In the genomic region with DNA sequence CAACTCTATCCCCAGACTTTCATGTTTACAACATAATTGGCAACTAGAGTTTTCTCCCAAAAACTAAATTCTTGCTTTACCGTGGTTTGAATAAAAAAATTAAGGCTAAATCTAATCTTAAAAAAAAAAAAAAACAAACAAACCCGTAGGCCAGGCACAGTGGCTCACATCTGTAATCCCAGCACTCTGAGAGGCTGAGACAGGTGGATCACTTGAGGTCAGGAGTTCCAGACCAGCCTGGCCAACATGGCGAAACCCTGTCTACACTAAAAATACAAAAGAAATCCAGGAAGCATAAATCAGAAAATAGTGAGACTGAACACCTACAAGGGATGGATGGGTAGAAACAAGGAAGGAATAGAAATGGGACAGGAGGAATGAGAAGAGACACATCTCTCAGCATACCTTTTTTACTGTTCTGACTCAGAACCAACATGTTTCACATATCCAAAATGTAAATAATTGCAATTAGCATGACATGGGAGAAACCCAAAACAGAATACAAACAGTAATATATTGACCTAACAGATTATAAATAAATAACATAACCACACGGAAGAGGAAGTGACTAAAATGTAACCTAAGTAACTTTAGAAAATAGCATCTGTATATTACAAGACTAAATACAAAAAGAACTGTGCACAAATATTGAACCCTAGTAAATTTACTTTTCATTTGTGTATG, we compare ENCODE assay signal across 12 cellular contexts. TPM values are rescaled to one million over a fixed set of nuclear protein-coding genes. Genes with fewer than 3 reads are reported as not detected.
DNase-seq lines count a peak whose midpoint lies in the region; ATAC-seq and TF ChIP-seq lines count a peak whose summit lies in the region.
"Had no signal": no experiment of that assay in that cellular context is flagged by ENCODE, and none has a peak within 500 bp of the region (broad histone marks: within the 10 kb centered on the region; RNA-seq: fewer than 3 reads in every experiment).

No MANE protein-coding gene starts in this region.

- no peaks in the 10 kb centered on the region for H3K9me3 Mint-ChIP-seq in stimulated activated naive CD8-positive, alpha-beta T cell treated with anti-CD3 and anti-CD28 coated beads, Interleukin-15, Interleukin-2, amounts not matched to agents 100 ng/mL and 50 ng/mL, for 24 hours
- H3K9me3 Mint-ChIP-seq: activated CD4-positive, alpha-beta T cell treated with anti-CD3 and anti-CD28 coated beads, Interleukin-2, amount 10 ng/mL, durations not matched to agents 24 days and 14 days had no signal

- WGBS in lower leg skin, 2 donors = 83 to 93% methylated on average over 4 of the region's 4 CpGs

- H3K36me3 Mint-ChIP-seq in stimulated activated naive CD8-positive, alpha-beta T cell treated with anti-CD3 and anti-CD28 coated beads, Interleukin-15, Interleukin-2, amounts not matched to agents 100 ng/mL and 50 ng/mL, for 24 hours (ENCODE audit: low read depth) = peaks cover 4% of the 10 kb centered on the region

- peaks cover 99% of the 10 kb centered on the region for H3K4me1 Mint-ChIP-seq in stimulated activated naive CD8-positive, alpha-beta T cell treated with anti-CD3 and anti-CD28 coated beads, Interleukin-15, Interleukin-2, amounts not matched to agents 100 ng/mL and 50 ng/mL, for 24 hours (ENCODE audit: low read depth)

- peak overlapping the region; percentile 8 for H3K27ac Mint-ChIP-seq in stimulated activated naive CD8-positive, alpha-beta T cell treated with anti-CD3 and anti-CD28 coated beads, Interleukin-15, Interleukin-2, amounts not matched to agents 100 ng/mL and 50 ng/mL, for 24 hours
- H3K27ac Mint-ChIP-seq: activated CD4-positive, alpha-beta T cell treated with anti-CD3 and anti-CD28 coated beads, Interleukin-2, amount 10 ng/mL, durations not matched to agents 24 days and 14 days had no signal

- no peak overlapping the region for H3K27ac ChIP-seq in substantia nigra (ENCODE audit: low read depth, low read length, poor library complexity, severe bottlenecking)

- TF ChIP-seq POLR2A in lower leg skin (IDR thresholded peaks at IDR 0.05) = no peak

- H3K27me3 Mint-ChIP-seq in stimulated activated naive CD8-positive, alpha-beta T cell treated with anti-CD3 and anti-CD28 coated beads, Interleukin-15, Interleukin-2, amounts not matched to agents 100 ng/mL and 50 ng/mL, for 24 hours = no peaks in the 10 kb centered on the region
- H3K27me3 Mint-ChIP-seq: activated CD4-positive, alpha-beta T cell treated with anti-CD3 and anti-CD28 coated beads, Interleukin-2, amount 10 ng/mL, durations not matched to agents 24 days and 14 days had no signal

- H3K4me3 ChIP-seq in lower leg skin (ENCODE audit: low read depth, poor library complexity, severe bottlenecking) = no peak overlapping the region

- ATAC-seq in stimulated activated naive CD8-positive, alpha-beta T cell treated with anti-CD3 and anti-CD28 coated beads, Interleukin-15, Interleukin-2, amounts not matched to agents 100 U/mL and 50 U/mL, for 24 hours = no peak
- ATAC-seq in GM21825 (IDR thresholded peaks at IDR 0.05; ENCODE audit: unreplicated experiment) = peak; percentile 76
- ATAC-seq in HG03442 (IDR thresholded peaks at IDR 0.05; ENCODE audit: unreplicated experiment) = peak; percentile 74

- DNase-seq in stimulated activated naive CD8-positive, alpha-beta T cell treated with anti-CD3 and anti-CD28 coated beads, Interleukin-15, Interleukin-2, amounts not matched to agents 100 U/mL and 50 U/mL, for 24 hours = no peak
- DNase-seq in pons (ENCODE audit: low spot score) (no peak), lower leg skin (ENCODE audit: low spot score in 2 of 2) (no peak), substantia nigra (lab: John Stamatoyannopoulos, UW) (no peak), EL (no peak)
- DNase-seq: activated CD4-positive, alpha-beta T cell treated with anti-CD3 and anti-CD28 coated beads, Interleukin-2, amount 10 ng/mL, durations not matched to agents 24 days and 14 days; islet precursor cell; NCI-H2081 treated with DMSO at 0.1 percent for 48 hours; occipital lobe had no signal

- no peak for TF ChIP-seq CTCF in lower leg skin (IDR thresholded peaks at IDR 0.05)

- intact Hi-C loops in lower leg skin (cut with DNase I; ENCODE audit: low total_unique reads) = no loop called here

- H3K4me3 Mint-ChIP-seq in stimulated activated naive CD8-positive, alpha-beta T cell treated with anti-CD3 and anti-CD28 coated beads, Interleukin-15, Interleukin-2, amounts not matched to agents 100 ng/mL and 50 ng/mL, for 24 hours = peak overlapping the region; percentile 6
- H3K4me3 Mint-ChIP-seq: activated CD4-positive, alpha-beta T cell treated with anti-CD3 and anti-CD28 coated beads, Interleukin-2, amount 10 ng/mL, durations not matched to agents 24 days and 14 days had no signal

RNA-seq across cellular contexts. Expression of gene MGAT4A, which starts 17.5 kb away (rescaled TPM):
- 10 to 100 TPM in 3 of 4 donors, 1 to 10 TPM in 1; 7.3 to 24.9 (median 14.2) TPM for total RNA-seq in lower leg skin
